ENCODE assay signal across 2 cellular contexts in the genomic region with DNA sequence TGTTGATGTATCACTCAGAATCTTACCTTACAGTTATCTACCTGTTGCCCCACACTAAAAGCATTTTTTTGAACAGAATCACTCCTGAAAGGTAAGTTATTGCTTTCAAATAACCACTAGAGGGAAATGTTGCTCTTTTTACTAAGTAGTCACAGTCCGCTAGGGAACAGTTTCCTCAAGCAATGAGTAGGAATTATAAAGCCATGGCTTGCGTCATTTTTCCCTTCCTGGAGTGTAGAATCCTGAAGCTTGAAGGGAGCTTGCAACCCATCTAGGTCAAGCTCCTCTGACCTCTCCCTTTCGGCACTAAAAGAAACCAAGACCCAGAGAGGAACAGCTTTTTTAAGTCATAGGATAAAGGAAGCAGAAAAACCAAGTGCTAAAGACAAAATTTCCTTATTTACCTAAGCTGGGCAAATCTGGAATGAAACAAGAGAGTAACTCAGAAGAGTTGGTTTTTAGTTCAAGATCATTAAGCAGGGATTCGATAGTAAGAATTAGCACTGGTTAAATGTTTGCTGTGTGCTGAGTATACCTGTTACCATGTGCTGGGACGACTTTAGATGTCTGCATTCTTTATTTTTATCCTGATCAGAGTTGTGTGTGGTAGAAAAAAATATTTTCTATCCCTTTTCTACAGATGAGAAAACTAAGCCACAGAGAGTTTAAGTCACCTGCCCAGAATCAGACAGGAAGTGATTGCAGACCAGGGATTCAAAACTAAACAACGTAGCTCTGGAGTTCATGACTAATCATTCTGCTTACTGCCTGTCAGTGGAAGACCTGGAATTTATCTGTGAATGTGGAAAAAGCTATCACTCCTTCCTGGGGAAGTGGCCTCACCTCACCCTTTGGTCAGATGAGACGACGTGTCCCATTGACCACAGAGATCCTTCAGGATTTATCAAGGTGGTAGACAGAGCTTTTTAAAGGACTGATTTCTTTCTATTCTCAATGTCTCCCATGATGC.
TF ChIP-seq lines count a peak whose summit lies in the region.

No MANE protein-coding gene starts in this region.

TF ChIP-seq in HEK293, 187 proteins besides CTCF, POLR2A, EP300 and RAD21 (continued from another document):
- TF ChIP-seq, protein P1, sequence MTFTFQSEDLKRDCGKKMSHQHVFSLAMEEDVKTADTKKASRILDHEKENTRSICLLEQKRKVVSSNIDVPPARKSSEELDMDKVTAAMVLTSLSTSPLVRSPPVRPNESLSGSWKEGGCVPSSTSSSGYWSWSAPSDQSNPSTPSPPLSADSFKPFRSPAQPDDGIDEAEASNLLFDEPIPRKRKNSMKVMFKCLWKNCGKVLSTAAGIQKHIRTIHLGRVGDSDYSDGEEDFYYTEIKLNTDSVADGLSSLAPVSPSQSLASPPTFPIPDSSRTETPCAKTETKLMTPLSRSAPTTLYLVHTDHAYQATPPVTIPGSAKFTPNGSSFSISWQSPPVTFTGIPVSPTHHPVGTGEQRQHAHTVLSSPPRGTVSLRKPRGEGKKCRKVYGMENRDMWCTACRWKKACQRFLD (tag by site-specific recombination; IDR thresholded peaks at IDR 0.05), result no peak
- TF ChIP-seq ZNF629 (tag by site-specific recombination; IDR thresholded peaks at IDR 0.05) (peak; percentile 44), SCRT2 (tag by site-specific recombination; IDR thresholded peaks at IDR 0.05) (peak; percentile 93)
TF ChIP-seq in HEK293: peak in this region for 7.

TF ChIP-seq in K562, 482 proteins besides CTCF, POLR2A, EP300 and RAD21 (continued from another document):
- TF ChIP-seq, protein P2, sequence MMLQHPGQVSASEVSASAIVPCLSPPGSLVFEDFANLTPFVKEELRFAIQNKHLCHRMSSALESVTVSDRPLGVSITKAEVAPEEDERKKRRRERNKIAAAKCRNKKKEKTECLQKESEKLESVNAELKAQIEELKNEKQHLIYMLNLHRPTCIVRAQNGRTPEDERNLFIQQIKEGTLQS (IDR thresholded peaks at IDR 0.05), result peak; percentile 44; the same call in 1 of the 2 replicates
- TF ChIP-seq, protein P2 (CRISPR knock-in tag; conservative IDR thresholded peaks at IDR 0.05), result no peak
- peak; percentile 69 for TF ChIP-seq DEAF1 (CRISPR knock-in tag; IDR thresholded peaks at IDR 0.05)
